21 cellular contexts compared by ENCODE assay signal in genomic region chrX:51834076-51834475, GRCh38.
"Had no signal": no experiment of that assay in that cellular context is flagged by ENCODE, and none has a peak within 500 bp of the region (broad histone marks: within the 10 kb centered on the region; RNA-seq: fewer than 3 reads in every experiment).

No MANE protein-coding gene starts in this region.

- H3K27me3 Mint-ChIP-seq: activated CD4-positive, alpha-beta T cell treated with anti-CD3 and anti-CD28 coated beads for 36 hours; activated naive CD8-positive, alpha-beta T cell treated with anti-CD3 and anti-CD28 coated beads, Interleukin-2, amount 10 ng/mL, durations not matched to agents 7 days and 5 days; dendritic cell treated with granulocyte-macrophage colony-stimulating factor and Interleukin-4, amounts not matched to agents 40 ng/mL and 50 ng/mL, for 4 days; stimulated activated naive CD8-positive, alpha-beta T cell treated with anti-CD3 and anti-CD28 coated beads, Interleukin-15, amount 100 ng/mL, for 72 hours had no signal

- H3K36me3 ChIP-seq: left ventricle myocardium inferior, prostate gland, tibial artery had no signal

- H3K9me3 Mint-ChIP-seq: activated naive CD8-positive, alpha-beta T cell treated with anti-CD3 and anti-CD28 coated beads, Interleukin-2, amount 10 ng/mL, durations not matched to agents 7 days and 5 days; dendritic cell treated with granulocyte-macrophage colony-stimulating factor and Interleukin-4, amounts not matched to agents 40 ng/mL and 50 ng/mL, for 4 days; immature natural killer cell; natural killer cell treated with Interleukin-12 subunit alpha and Interleukin-12 subunit beta and Interleukin-15 and Interleukin-18, amount 100 ng/mL, for 72 hours; stimulated activated naive CD8-positive, alpha-beta T cell treated with anti-CD3 and anti-CD28 coated beads, Interleukin-15, amount 100 ng/mL, for 72 hours; WTC11 had no signal

- H3K36me3 Mint-ChIP-seq: WTC11 had no signal

- H3K27ac Mint-ChIP-seq: activated CD4-positive, alpha-beta T cell treated with anti-CD3 and anti-CD28 coated beads for 36 hours; activated naive CD8-positive, alpha-beta T cell treated with anti-CD3 and anti-CD28 coated beads, Interleukin-2, amount 10 ng/mL, durations not matched to agents 7 days and 5 days; dendritic cell treated with granulocyte-macrophage colony-stimulating factor and Interleukin-4, amounts not matched to agents 40 ng/mL and 50 ng/mL, for 4 days; immature natural killer cell; mesothelial cell of epicardium; natural killer cell treated with Interleukin-12 subunit alpha and Interleukin-12 subunit beta and Interleukin-15 and Interleukin-18, amount 100 ng/mL, for 72 hours; stimulated activated naive CD8-positive, alpha-beta T cell treated with anti-CD3 and anti-CD28 coated beads, Interleukin-15, amount 100 ng/mL, for 72 hours had no signal

- H3K27ac ChIP-seq: left ventricle myocardium inferior, prostate gland, tibial artery had no signal

- H3K9me3 ChIP-seq: left ventricle myocardium inferior, prostate gland, tibial artery had no signal

- DNase-seq: activated CD4-positive, alpha-beta T cell treated with anti-CD3 and anti-CD28 coated beads for 36 hours; activated CD4-positive, alpha-beta T cell treated with anti-CD3 and anti-CD28 coated beads, Interleukin-2, amount 50 U/mL, for 48 hours; activated CD8-positive, alpha-beta memory T cell treated with anti-CD3 and anti-CD28 coated beads, Interleukin-2, amount 50 U/mL, for 48 hours; activated naive CD4-positive, alpha-beta T cell treated with Interleukin-2 at 50 U/mL for 16 hours; activated naive CD8-positive, alpha-beta T cell treated with anti-CD3 and anti-CD28 coated beads, Interleukin-2, amount 10 ng/mL, durations not matched to agents 7 days and 5 days; activated T-cell treated with anti-CD3 and anti-CD28 coated beads, Interleukin-2, amount 50 U/mL, for 48 hours; amygdala; effector CD8-positive, alpha-beta T cell; foreskin fibroblast; immature natural killer cell; left ventricle myocardium inferior; stimulated activated CD4-positive, alpha-beta T cell treated with anti-CD3 and anti-CD28 coated beads, Interleukin-12 subunit alpha, Interleukin-12 subunit beta, amount 100 ng/mL, for 4 hours; stimulated activated CD4-positive, alpha-beta T cell treated with anti-CD3 and anti-CD28 coated beads, Interleukin-4, amount 100 ng/mL, for 4 hours; stimulated activated naive CD8-positive, alpha-beta T cell treated with anti-CD3 and anti-CD28 coated beads, Interleukin-15, amount 100 ng/mL, for 72 hours; T-helper 1 cell; tibial artery had no signal

- H3K4me3 Mint-ChIP-seq: activated CD4-positive, alpha-beta T cell treated with anti-CD3 and anti-CD28 coated beads for 36 hours; activated naive CD8-positive, alpha-beta T cell treated with anti-CD3 and anti-CD28 coated beads, Interleukin-2, amount 10 ng/mL, durations not matched to agents 7 days and 5 days; dendritic cell treated with granulocyte-macrophage colony-stimulating factor and Interleukin-4, amounts not matched to agents 40 ng/mL and 50 ng/mL, for 4 days; immature natural killer cell; mesothelial cell of epicardium; natural killer cell treated with Interleukin-12 subunit alpha and Interleukin-12 subunit beta and Interleukin-15 and Interleukin-18, amount 100 ng/mL, for 72 hours; stimulated activated naive CD8-positive, alpha-beta T cell treated with anti-CD3 and anti-CD28 coated beads, Interleukin-15, amount 100 ng/mL, for 72 hours; WTC11 had no signal

- H3K27me3 ChIP-seq: tibial artery had no signal

- H3K4me3 ChIP-seq: left ventricle myocardium inferior, prostate gland, tibial artery had no signal

- H3K4me1 ChIP-seq: prostate gland, tibial artery had no signal

- ATAC-seq: activated CD4-positive, alpha-beta T cell treated with anti-CD3 and anti-CD28 coated beads for 36 hours; natural killer cell treated with Interleukin-12 subunit alpha and Interleukin-12 subunit beta and Interleukin-15 and Interleukin-18, amount 100 ng/mL, for 72 hours; stimulated activated naive CD8-positive, alpha-beta T cell treated with anti-CD3 and anti-CD28 coated beads, Interleukin-15, amount 100 ng/mL, for 72 hours; WTC11 had no signal
